In the genomic region with DNA sequence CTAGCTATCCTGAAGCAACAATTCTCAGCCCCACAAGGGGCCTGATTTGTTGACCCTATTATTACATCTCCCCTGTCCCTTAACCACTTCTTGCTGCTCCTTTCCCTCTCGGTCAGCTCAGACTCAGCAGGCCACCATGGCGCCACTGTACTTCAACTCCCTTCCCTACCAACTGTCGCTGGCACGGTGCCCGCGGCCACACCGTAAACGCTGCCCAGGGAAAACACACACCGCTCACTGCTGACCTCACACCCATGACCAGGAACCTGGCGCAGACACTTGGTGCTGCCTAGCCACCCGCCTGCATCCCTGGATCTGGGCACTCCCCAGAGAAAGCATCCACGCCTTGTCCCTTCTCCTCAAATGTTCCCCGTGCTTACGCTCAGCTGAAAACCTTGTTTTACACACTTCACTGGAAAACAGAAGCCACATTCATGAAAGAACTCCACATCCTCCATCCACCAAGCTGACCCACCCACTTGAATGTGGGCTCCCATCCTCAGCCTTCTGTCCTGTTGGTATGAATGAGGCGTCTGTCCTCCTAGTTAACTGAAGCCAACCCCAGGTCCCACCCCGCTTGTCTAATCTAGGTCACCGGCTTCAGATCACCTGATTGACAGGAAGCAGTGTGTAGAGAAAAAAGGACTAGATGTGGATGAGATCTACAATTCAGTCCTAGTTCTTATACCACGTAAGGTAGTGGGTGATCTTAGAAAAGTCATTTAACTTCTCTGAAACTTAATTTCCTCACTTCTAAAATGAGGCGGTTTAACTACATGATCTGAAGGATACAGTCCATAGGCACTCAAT, we compare ENCODE assay signal across 1 cellular context.
TF ChIP-seq lines count a peak whose summit lies in the region.

No MANE protein-coding gene starts in this region.

TF ChIP-seq in GM23338, 12 proteins besides CTCF, POLR2A, EP300 and RAD21 (continued from another document):
- TF ChIP-seq, protein P1, sequence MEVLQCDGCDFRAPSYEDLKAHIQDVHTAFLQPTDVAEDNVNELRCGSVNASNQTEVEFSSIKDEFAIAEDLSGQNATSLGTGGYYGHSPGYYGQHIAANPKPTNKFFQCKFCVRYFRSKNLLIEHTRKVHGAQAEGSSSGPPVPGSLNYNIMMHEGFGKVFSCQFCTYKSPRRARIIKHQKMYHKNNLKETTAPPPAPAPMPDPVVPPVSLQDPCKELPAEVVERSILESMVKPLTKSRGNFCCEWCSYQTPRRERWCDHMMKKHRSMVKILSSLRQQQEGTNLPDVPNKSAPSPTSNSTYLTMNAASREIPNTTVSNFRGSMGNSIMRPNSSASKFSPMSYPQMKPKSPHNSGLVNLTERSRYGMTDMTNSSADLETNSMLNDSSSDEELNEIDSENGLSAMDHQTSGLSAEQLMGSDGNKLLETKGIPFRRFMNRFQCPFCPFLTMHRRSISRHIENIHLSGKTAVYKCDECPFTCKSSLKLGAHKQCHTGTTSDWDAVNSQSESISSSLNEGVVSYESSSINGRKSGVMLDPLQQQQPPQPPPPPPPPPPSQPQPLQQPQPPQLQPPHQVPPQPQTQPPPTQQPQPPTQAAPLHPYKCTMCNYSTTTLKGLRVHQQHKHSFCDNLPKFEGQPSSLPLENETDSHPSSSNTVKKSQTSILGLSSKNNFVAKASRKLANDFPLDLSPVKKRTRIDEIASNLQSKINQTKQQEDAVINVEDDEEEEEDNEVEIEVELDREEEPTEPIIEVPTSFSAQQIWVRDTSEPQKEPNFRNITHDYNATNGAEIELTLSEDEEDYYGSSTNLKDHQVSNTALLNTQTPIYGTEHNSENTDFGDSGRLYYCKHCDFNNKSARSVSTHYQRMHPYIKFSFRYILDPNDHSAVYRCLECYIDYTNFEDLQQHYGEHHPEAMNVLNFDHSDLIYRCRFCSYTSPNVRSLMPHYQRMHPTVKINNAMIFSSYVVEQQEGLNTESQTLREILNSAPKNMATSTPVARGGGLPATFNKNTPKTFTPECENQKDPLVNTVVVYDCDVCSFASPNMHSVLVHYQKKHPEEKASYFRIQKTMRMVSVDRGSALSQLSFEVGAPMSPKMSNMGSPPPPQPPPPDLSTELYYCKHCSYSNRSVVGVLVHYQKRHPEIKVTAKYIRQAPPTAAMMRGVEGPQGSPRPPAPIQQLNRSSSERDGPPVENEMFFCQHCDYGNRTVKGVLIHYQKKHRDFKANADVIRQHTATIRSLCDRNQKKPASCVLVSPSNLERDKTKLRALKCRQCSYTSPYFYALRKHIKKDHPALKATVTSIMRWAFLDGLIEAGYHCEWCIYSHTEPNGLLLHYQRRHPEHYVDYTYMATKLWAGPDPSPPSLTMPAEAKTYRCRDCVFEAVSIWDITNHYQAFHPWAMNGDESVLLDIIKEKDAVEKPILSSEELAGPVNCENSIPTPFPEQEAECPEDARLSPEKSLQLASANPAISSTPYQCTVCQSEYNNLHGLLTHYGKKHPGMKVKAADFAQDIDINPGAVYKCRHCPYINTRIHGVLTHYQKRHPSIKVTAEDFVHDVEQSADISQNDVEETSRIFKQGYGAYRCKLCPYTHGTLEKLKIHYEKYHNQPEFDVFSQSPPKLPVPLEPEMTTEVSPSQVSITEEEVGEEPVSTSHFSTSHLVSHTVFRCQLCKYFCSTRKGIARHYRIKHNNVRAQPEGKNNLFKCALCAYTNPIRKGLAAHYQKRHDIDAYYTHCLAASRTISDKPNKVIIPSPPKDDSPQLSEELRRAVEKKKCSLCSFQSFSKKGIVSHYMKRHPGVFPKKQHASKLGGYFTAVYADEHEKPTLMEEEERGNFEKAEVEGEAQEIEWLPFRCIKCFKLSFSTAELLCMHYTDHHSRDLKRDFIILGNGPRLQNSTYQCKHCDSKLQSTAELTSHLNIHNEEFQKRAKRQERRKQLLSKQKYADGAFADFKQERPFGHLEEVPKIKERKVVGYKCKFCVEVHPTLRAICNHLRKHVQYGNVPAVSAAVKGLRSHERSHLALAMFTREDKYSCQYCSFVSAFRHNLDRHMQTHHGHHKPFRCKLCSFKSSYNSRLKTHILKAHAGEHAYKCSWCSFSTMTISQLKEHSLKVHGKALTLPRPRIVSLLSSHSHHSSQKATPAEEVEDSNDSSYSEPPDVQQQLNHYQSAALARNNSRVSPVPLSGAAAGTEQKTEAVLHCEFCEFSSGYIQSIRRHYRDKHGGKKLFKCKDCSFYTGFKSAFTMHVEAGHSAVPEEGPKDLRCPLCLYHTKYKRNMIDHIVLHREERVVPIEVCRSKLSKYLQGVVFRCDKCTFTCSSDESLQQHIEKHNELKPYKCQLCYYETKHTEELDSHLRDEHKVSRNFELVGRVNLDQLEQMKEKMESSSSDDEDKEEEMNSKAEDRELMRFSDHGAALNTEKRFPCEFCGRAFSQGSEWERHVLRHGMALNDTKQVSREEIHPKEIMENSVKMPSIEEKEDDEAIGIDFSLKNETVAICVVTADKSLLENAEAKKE (CRISPR knock-in tag; IDR thresholded peaks at IDR 0.05), result no peak
- no peak for TF ChIP-seq NANOG (IDR thresholded peaks at IDR 0.05; ENCODE audit: borderline replicate concordance)
